In the genomic region with DNA sequence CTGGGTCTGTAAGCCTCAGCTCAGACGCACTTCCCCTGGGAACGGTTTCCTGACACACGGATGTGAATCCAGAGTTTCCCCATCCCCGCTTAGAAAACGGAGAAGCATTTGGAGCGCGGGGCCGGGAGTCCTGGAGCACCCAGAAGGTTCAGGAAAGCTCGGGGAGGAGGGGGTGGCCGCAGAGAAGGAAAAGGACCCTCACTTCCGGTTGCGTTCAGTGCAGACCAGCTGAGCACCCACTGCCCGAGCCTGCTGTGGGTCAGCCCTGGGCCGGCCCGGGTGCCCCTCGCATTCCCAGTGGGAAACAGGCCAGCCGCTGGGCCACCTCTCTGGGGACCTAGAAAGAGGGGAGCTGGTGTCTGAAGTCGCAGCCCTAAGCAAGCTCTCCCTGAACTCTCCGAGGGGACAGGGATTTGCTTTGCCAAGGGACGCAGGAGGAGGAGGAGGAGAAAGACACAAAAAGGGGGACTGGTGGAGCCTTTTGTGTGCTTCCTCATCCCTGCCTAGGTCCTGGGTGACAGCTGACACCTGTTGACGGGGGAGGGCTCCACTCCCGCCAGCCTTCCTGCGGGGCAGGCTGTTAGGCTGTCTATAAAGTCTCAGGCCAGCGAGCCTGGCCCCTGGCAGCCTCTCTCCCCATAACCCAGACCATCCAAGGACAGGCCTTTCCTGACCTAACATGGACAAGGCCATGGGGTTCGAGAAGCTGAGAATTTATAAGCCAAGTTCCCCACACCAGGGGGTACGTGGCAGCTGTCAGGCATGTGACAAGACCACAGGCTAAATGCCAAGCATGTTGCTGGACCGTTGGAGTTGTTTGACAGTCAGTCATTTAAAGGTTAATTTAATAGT, we compare ENCODE assay signal across 7 cellular contexts. TPM values are rescaled to one million over a fixed set of nuclear protein-coding genes. Genes with fewer than 3 reads are reported as not detected.
DNase-seq lines count a peak whose midpoint lies in the region; ATAC-seq, FAIRE-seq and TF ChIP-seq lines count a peak whose summit lies in the region.

No MANE protein-coding gene starts in this region.

- POLR2A ChIA-PET in IMR-90 (lab: Charles Lee; ENCODE audit: unreplicated experiment) = no interaction called here

- DNase-seq in IMR-90 (no peak), cerebellar cortex (ENCODE audit: low spot score) (peak; percentile 14), kidney tubule cell (ENCODE audit: low spot score) (peak; percentile 40), suprapubic skin (ENCODE audit: low spot score in 2 of 2) (no peak), GM19239 (ENCODE audit: insufficient read length, low spot score) (no peak), NCI-H1436 (lab: John Stamatoyannopoulos, UW) (no peak)
- no peak for DNase-seq in activated naive CD4-positive, alpha-beta T cell treated with Interleukin-2 at 50 U/mL for 16 hours

- peak overlapping the region; percentile 87 for H2AK9ac ChIP-seq in IMR-90 (replicated peaks; ENCODE audit: low read depth, low read length, poor library complexity)

- H4K8ac ChIP-seq in IMR-90 (ENCODE audit: low read depth in 2 of 2, low read length in 2 of 2) = peak overlapping the region; percentile 95 to 98

- peaks cover 33% of the 10 kb centered on the region for H3K4me1 ChIP-seq in IMR-90 (ENCODE audit: control insufficient read depth, insufficient read depth, low read length)
- H3K4me1 ChIP-seq in suprapubic skin = peaks cover 67% of the 10 kb centered on the region

- TF ChIP-seq POLR2A in IMR-90 (IDR thresholded peaks at IDR 0.05; ENCODE audit: low read depth, low read length) (no peak), suprapubic skin (IDR thresholded peaks at IDR 0.05) (no peak)

- H3K79me1 ChIP-seq in IMR-90 (ENCODE audit: low read depth in 1 of 2, low read length in 2 of 2) = peaks cover 36 to 61% of the 10 kb centered on the region in 2 experiments

- no peaks in the 10 kb centered on the region for H3K9me3 ChIP-seq in IMR-90 (ENCODE audit: control insufficient read depth, insufficient read depth, low read length)
- H3K9me3 ChIP-seq in suprapubic skin = no peaks in the 10 kb centered on the region

- H3K14ac ChIP-seq in IMR-90 (replicated peaks; ENCODE audit: low read depth, low read length) = peak overlapping the region; percentile 81

- no TSS peak for BruUV-seq in IMR-90 (replicated peaks; lab: Mats Ljungman, UMichigan)

- intact Hi-C loops in IMR-90 (cut with micrococcal nuclease) = loop anchor here (1.0 to 5.0 kb wide), 4 partner anchors 39 to 672 kb away; a partner anchor contains a TSS

- TF ChIP-seq CTCF in IMR-90 (conservative IDR thresholded peaks at IDR 0.05; ENCODE audit: low read depth, low read length) = no peak
- no peak for TF ChIP-seq CTCF in suprapubic skin (IDR thresholded peaks at IDR 0.05)

- H3K27ac ChIP-seq in IMR-90 (ENCODE audit: insufficient read depth, low read length) (peak overlapping the region; percentile 65), suprapubic skin (peak overlapping the region; percentile 85)

- H3K23ac ChIP-seq in IMR-90 (ENCODE audit: low read depth, low read length) = peak overlapping the region; percentile 62

- no peaks in the 10 kb centered on the region for H3K27me3 ChIP-seq in IMR-90 (ENCODE audit: control insufficient read depth, insufficient read depth, low read length)
- H3K27me3 ChIP-seq in suprapubic skin = no peaks in the 10 kb centered on the region

- peaks cover 25% of the 10 kb centered on the region for H4K20me1 ChIP-seq in IMR-90 (ENCODE audit: insufficient read depth, low read length)

- ATAC-seq in IMR-90 (ENCODE audit: low read depth) = no peak

- WGBS in IMR-90 (ENCODE audit: extremely low coverage in 2 of 2, insufficient read length in 1 of 2), 2 experiments = 31% methylated on average over 12 of the region's 27 CpGs; no CpG with 5 or more reads in 1 of the 2 experiments
- WGBS in suprapubic skin = 55% methylated on average over 13 of the region's 27 CpGs

- no peak for FAIRE-seq in GM19239 (lab: Jason Lieb, UNC)

- H3K36me3 ChIP-seq in IMR-90 (ENCODE audit: control insufficient read depth, insufficient read depth, low read length) = peaks cover 6% of the 10 kb centered on the region; the same call in 1 of the 2 replicates
- H3K36me3 ChIP-seq in suprapubic skin = no peaks in the 10 kb centered on the region

- CTCF ChIA-PET in IMR-90 (lab: Yijun Ruan, JAX) = interaction anchor here (1.1 to 1.2 kb wide), 2 partner anchors 29 to 235 kb away, joined by 3 to 4 read pairs; no protein-coding TSS in a partner anchor

- H3K18ac ChIP-seq in IMR-90 (ENCODE audit: low read depth, low read length) = peak overlapping the region; percentile 63; the same call in 1 of the 2 replicates

- H2BK120ac ChIP-seq in IMR-90 (ENCODE audit: low read depth, low read length) = peak overlapping the region; percentile 64

- peak overlapping the region; percentile 72 for H3K9ac ChIP-seq in IMR-90 (ENCODE audit: low read depth, low read length)

- TF ChIP-seq EP300 in suprapubic skin (IDR thresholded peaks at IDR 0.05) = no peak

- H3K9me1 ChIP-seq in IMR-90 (ENCODE audit: insufficient read depth, low read length) = peaks cover 41% of the 10 kb centered on the region

- peak overlapping the region; percentile 37; the same call in 1 of the 3 replicates for H2BK15ac ChIP-seq in IMR-90 (ENCODE audit: low read depth, low read length)

- H3K4ac ChIP-seq in IMR-90 (ENCODE audit: low read depth, low read length) = peak overlapping the region; percentile 87

- peak overlapping the region; percentile 86 for H3K56ac ChIP-seq in IMR-90 (ENCODE audit: extremely low read depth, insufficient read depth, low read length)

- H2AFZ ChIP-seq in IMR-90 (replicated peaks; ENCODE audit: low read length, poor library complexity) = peak overlapping the region; percentile 97

- peak overlapping the region; percentile 71 for H2AK5ac ChIP-seq in IMR-90 (ENCODE audit: low read depth, low read length)

- H3K4me2 ChIP-seq in IMR-90 (ENCODE audit: low read depth, low read length) = peak overlapping the region; percentile 64

- H4K5ac ChIP-seq in IMR-90 (ENCODE audit: low read depth, low read length) = peak overlapping the region; percentile 97

- dilution Hi-C loops in IMR-90 (cut with HindIII; ENCODE audit: low sequenced_read_pairs, unreplicated experiment) = no loop called here

- peak overlapping the region; percentile 22 for H2BK5ac ChIP-seq in IMR-90 (ENCODE audit: low read depth, low read length, poor library complexity, severe bottlenecking)

- H3K4me3 ChIP-seq in IMR-90 (ENCODE audit: insufficient read depth, low read depth, low read length) (peak overlapping the region; percentile 63), suprapubic skin (peak overlapping the region; percentile 69)

- in situ Hi-C loops in IMR-90 (cut with MboI; ENCODE audit: low sequenced_read_pairs) = no loop called here

- 0 out of 2 replicates have a peak overlapping the region, but pooled peaks have one; percentile 27 for H2BK20ac ChIP-seq in IMR-90 (ENCODE audit: low read depth, low read length)

- H4K91ac ChIP-seq in IMR-90 (ENCODE audit: insufficient read depth, low read depth, low read length) = peak overlapping the region; percentile 84

- no peak for TF ChIP-seq RAD21 in IMR-90 (IDR thresholded peaks at IDR 0.05; ENCODE audit: low read length)

TF ChIP-seq in IMR-90, 13 proteins besides CTCF, POLR2A, EP300 and RAD21:
- TF ChIP-seq MAZ (IDR thresholded peaks at IDR 0.05; ENCODE audit: borderline replicate concordance, low read depth, low read length) = no peak
- TF ChIP-seq CHD1 (IDR thresholded peaks at IDR 0.05; ENCODE audit: low read depth, low read length) = no peak
- TF ChIP-seq FOS (IDR thresholded peaks at IDR 0.05; ENCODE audit: low read depth, low read length) = no peak
- TF ChIP-seq NFE2L2 (IDR thresholded peaks at IDR 0.05; ENCODE audit: low read depth, low read length) = no peak
- no peak for TF ChIP-seq BHLHE40 (IDR thresholded peaks at IDR 0.05; ENCODE audit: low read depth, low read length)
- no peak for TF ChIP-seq MAFK (IDR thresholded peaks at IDR 0.05; ENCODE audit: low read depth, low read length)
- no peak for TF ChIP-seq CEBPB (IDR thresholded peaks at IDR 0.05; ENCODE audit: low read depth, low read length)
- no peak for TF ChIP-seq RFX5 (IDR thresholded peaks at IDR 0.05; ENCODE audit: low read depth, low read length)
- TF ChIP-seq RCOR1 (IDR thresholded peaks at IDR 0.05; ENCODE audit: insufficient replicate concordance, low read length) = no peak
- TF ChIP-seq, protein P1, sequence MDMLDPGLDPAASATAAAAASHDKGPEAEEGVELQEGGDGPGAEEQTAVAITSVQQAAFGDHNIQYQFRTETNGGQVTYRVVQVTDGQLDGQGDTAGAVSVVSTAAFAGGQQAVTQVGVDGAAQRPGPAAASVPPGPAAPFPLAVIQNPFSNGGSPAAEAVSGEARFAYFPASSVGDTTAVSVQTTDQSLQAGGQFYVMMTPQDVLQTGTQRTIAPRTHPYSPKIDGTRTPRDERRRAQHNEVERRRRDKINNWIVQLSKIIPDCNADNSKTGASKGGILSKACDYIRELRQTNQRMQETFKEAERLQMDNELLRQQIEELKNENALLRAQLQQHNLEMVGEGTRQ (IDR thresholded peaks at IDR 0.05; ENCODE audit: low read depth, low read length) = no peak
- TF ChIP-seq, protein P2, sequence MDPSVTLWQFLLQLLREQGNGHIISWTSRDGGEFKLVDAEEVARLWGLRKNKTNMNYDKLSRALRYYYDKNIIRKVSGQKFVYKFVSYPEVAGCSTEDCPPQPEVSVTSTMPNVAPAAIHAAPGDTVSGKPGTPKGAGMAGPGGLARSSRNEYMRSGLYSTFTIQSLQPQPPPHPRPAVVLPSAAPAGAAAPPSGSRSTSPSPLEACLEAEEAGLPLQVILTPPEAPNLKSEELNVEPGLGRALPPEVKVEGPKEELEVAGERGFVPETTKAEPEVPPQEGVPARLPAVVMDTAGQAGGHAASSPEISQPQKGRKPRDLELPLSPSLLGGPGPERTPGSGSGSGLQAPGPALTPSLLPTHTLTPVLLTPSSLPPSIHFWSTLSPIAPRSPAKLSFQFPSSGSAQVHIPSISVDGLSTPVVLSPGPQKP (IDR thresholded peaks at IDR 0.05; ENCODE audit: borderline replicate concordance, low read depth, low read length) = no peak
- TF ChIP-seq MXI1 (IDR thresholded peaks at IDR 0.05; ENCODE audit: borderline replicate concordance, low read depth, low read length) = no peak
- no peak for TF ChIP-seq SMC3 (IDR thresholded peaks at IDR 0.05; ENCODE audit: low read depth, low read length)

RNA-seq across cellular contexts. Expression of a gene that starts 0.7 kb away (rescaled TPM):
- total RNA-seq in IMR-90 (2012; rRNA removed) (5.8 and 5.9 TPM in 2 replicates), suprapubic skin (10 to 100 TPM in 2 of 4 donors, 1 to 10 TPM in 2; 7.8 to 22.2 (median 9.9) TPM)
- 2.4 and 2.7 TPM in 2 replicates for polyA plus RNA-seq in IMR-90 (2012; rRNA removed)
- 1.5 and 1.9 TPM in 2 replicates for polyA plus RNA-seq in IMR-90 (2012; cell fraction: cytosol; rRNA removed)
- 6.1 and 7.2 TPM in 2 replicates for polyA plus RNA-seq in IMR-90 (2012; cell fraction: nucleus; rRNA removed; ENCODE audit: low replicate concordance)

RNA-seq across cellular contexts. Expression of a gene that starts 1.9 kb away (rescaled TPM):
- 15.3 and 16.8 TPM in 2 replicates for total RNA-seq in IMR-90 (2012; rRNA removed)
- polyA plus RNA-seq in IMR-90 (2012; rRNA removed) = 18.8 and 18.9 TPM in 2 replicates
- polyA plus RNA-seq in IMR-90 (2012; cell fraction: cytosol; rRNA removed) = 9.8 and 15.9 TPM in 2 replicates
- 29.5 and 41.2 TPM in 2 replicates for polyA plus RNA-seq in IMR-90 (2012; cell fraction: nucleus; rRNA removed; ENCODE audit: low replicate concordance)
- total RNA-seq in suprapubic skin = 10 to 100 TPM; 23.0 to 54.1 (median 30.0) TPM

Comparison
In these comparisons a context has a peak if more than half of its experiments do, and no peak if none do; other contexts are left out.
1. DNase-seq: peak in cerebellar cortex (single experiment) and kidney tubule cell (single experiment); none in IMR-90 (single experiment), suprapubic skin (0 of 2), GM19239 (single experiment), NCI-H1436 (single experiment) and activated naive CD4-positive, alpha-beta T cell treated with Interleukin-2 at 50 U/mL for 16 hours (single experiment).